In genomic region chr6:151690768-151691562, GRCh38 we compare ENCODE assay signal across 8 cellular contexts.
DNase-seq lines count a peak whose midpoint lies in the region; ATAC-seq lines count a peak whose summit lies in the region.

No MANE protein-coding gene starts in this region.

- ATAC-seq in HG03045 (IDR thresholded peaks at IDR 0.05; ENCODE audit: unreplicated experiment), result peak; percentile 97

- H3K27ac Mint-ChIP-seq in activated CD4-positive, alpha-beta T cell treated with anti-CD3 and anti-CD28 coated beads, Interleukin-2, amount 10 ng/mL, durations not matched to agents 7 days and 5 days, result peak overlapping the region; percentile 87

- H3K4me3 Mint-ChIP-seq in activated CD4-positive, alpha-beta T cell treated with anti-CD3 and anti-CD28 coated beads, Interleukin-2, amount 10 ng/mL, durations not matched to agents 7 days and 5 days, result peak overlapping the region; percentile 76

- H3K27me3 Mint-ChIP-seq in activated CD4-positive, alpha-beta T cell treated with anti-CD3 and anti-CD28 coated beads, Interleukin-2, amount 10 ng/mL, durations not matched to agents 7 days and 5 days, result peaks cover 3% of the 10 kb centered on the region

- no peaks in the 10 kb centered on the region for H3K9me3 Mint-ChIP-seq in activated CD4-positive, alpha-beta T cell treated with anti-CD3 and anti-CD28 coated beads, Interleukin-2, amount 10 ng/mL, durations not matched to agents 7 days and 5 days

- peaks cover 26% of the 10 kb centered on the region for H3K4me1 Mint-ChIP-seq in activated CD4-positive, alpha-beta T cell treated with anti-CD3 and anti-CD28 coated beads, Interleukin-2, amount 10 ng/mL, durations not matched to agents 7 days and 5 days

- in situ Hi-C loops in G401 (cut with HindIII; ENCODE audit: low sequenced_read_pairs), result no loop called here

- DNase-seq in stimulated activated CD4-positive, alpha-beta T cell treated with anti-CD3 and anti-CD28 coated beads, Interleukin-15, amount 100 ng/mL, for 24 hours, result peak; percentile 41
- no peak for DNase-seq in stimulated activated CD4-positive, alpha-beta T cell treated with anti-CD3 and anti-CD28 coated beads, Interleukin-12 subunit alpha, Interleukin-12 subunit beta, amount 100 ng/mL, for 4 hours
- DNase-seq in activated CD4-positive, alpha-beta T cell treated with anti-CD3 and anti-CD28 coated beads, Interleukin-2, amount 10 ng/mL, durations not matched to agents 7 days and 5 days, result peak; percentile 43
- DNase-seq in hepatic stellate cell (ENCODE audit: low spot score), result peak; percentile 53
- DNase-seq in stromal cell of bone marrow (ENCODE audit: low read depth), result peak; percentile 66
- DNase-seq in NCI-H446 treated with DMSO at 0.1 percent for 48 hours (lab: John Stamatoyannopoulos, UW), result no peak
- DNase-seq in G401 (ENCODE audit: low spot score), result no peak

- CTCF ChIA-PET in activated CD4-positive, alpha-beta T cell treated with anti-CD3 and anti-CD28 coated beads, Interleukin-2, amount 10 ng/mL, durations not matched to agents 7 days and 5 days (lab: Charles Lee), result interaction anchor here (0.7 to 1.6 kb wide), 2 partner anchors 15 to 408 kb away, joined by 3 to 4 read pairs; no protein-coding TSS in a partner anchor

- H3K36me3 Mint-ChIP-seq in activated CD4-positive, alpha-beta T cell treated with anti-CD3 and anti-CD28 coated beads, Interleukin-2, amount 10 ng/mL, durations not matched to agents 7 days and 5 days (ENCODE audit: low read depth), result peaks cover 7% of the 10 kb centered on the region

- POLR2A ChIA-PET in activated CD4-positive, alpha-beta T cell treated with anti-CD3 and anti-CD28 coated beads, Interleukin-2, amount 10 ng/mL, durations not matched to agents 7 days and 5 days (lab: Charles Lee), result interaction anchor here (0.6 kb wide), 2 partner anchors 67 to 460 kb away, joined by 3 read pairs; no protein-coding TSS in a partner anchor

Comparison
In these comparisons a context has a peak if more than half of its experiments do, and no peak if none do; other contexts are left out.
1. DNase-seq: peak in stimulated activated CD4-positive, alpha-beta T cell treated with anti-CD3 and anti-CD28 coated beads, Interleukin-15, amount 100 ng/mL, for 24 hours (single experiment), activated CD4-positive, alpha-beta T cell treated with anti-CD3 and anti-CD28 coated beads, Interleukin-2, amount 10 ng/mL, durations not matched to agents 7 days and 5 days (single experiment), hepatic stellate cell (single experiment) and stromal cell of bone marrow (single experiment); none in stimulated activated CD4-positive, alpha-beta T cell treated with anti-CD3 and anti-CD28 coated beads, Interleukin-12 subunit alpha, Interleukin-12 subunit beta, amount 100 ng/mL, for 4 hours (single experiment), NCI-H446 treated with DMSO at 0.1 percent for 48 hours (single experiment) and G401 (single experiment).